1 cellular context compared by ENCODE assay signal in the genomic region with DNA sequence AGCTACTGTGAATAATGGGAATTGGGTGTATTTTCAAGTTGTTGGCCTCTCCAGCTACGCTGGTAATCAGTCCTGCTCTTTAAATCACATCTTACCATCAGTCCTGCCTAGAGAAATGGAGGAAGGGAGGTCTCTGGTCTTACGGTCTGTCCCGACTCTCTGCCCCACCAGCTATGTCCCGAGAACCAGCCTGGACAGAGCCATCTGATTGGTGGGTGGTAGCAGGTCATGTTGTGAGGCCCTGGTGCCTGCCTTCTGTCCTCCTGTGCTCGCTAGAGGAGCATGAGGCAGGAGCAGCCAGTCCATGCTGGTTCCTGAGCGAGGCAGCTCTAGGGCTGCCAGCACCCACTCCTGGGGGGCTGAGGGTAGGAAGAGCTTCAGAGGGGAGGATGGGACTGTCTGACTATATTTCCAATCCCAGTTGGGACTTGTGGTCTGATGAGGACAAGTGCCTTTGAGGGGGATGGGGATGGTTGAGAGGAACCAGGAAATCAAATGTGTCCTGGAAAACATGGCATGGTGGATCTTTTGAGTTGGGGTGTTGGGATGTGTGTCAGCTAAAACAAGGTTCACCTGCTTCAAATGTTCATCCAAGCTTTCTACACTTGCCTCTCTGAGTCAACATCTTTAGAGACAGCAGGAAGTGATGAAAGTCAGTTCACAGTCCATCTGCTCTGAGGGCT.
TF ChIP-seq lines count a peak whose summit lies in the region.

No MANE protein-coding gene starts in this region.

TF ChIP-seq in GM12878, 131 proteins besides CTCF, POLR2A, EP300 and RAD21:
- TF ChIP-seq NR2C2 (IDR thresholded peaks at IDR 0.05; ENCODE audit: borderline replicate concordance, control insufficient read depth, insufficient read length, low read depth) (no peak), RAD51 (IDR thresholded peaks at IDR 0.05) (no peak), MYC (IDR thresholded peaks at IDR 0.05; ENCODE audit: insufficient read depth, insufficient read length, insufficient replicate concordance, low read length, severe bottlenecking) (no peak), ZNF274 (IDR thresholded peaks at IDR 0.05; ENCODE audit: insufficient read depth, insufficient read length) (no peak), IKZF2 (IDR thresholded peaks at IDR 0.05) (no peak), MEF2B (IDR thresholded peaks at IDR 0.05; ENCODE audit: partially characterized antibody, poor library complexity, severe bottlenecking) (no peak), FOXK2 (IDR thresholded peaks at IDR 0.05) (0 out of 2 replicates have a peak, but pooled peaks have one; percentile 8)
- TF ChIP-seq, protein P1, sequence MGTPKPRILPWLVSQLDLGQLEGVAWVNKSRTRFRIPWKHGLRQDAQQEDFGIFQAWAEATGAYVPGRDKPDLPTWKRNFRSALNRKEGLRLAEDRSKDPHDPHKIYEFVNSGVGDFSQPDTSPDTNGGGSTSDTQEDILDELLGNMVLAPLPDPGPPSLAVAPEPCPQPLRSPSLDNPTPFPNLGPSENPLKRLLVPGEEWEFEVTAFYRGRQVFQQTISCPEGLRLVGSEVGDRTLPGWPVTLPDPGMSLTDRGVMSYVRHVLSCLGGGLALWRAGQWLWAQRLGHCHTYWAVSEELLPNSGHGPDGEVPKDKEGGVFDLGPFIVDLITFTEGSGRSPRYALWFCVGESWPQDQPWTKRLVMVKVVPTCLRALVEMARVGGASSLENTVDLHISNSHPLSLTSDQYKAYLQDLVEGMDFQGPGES (IDR thresholded peaks at IDR 0.05), result no peak
